ENCODE assay signal across 1 cellular context in genomic region chr20:42688576-42688975, GRCh38.
TF ChIP-seq lines count a peak whose summit lies in the region.

No MANE protein-coding gene starts in this region.

TF ChIP-seq in GM12878, 131 proteins besides CTCF, POLR2A, EP300 and RAD21 (continued from another document):
- TF ChIP-seq REST (IDR thresholded peaks at IDR 0.05; ENCODE audit: low read depth, low read length) = peak; percentile 78
